Comparison of ENCODE assay signal across 13 cellular contexts in genomic region chr4:174198396-174199179, GRCh38.
A peak's percentile ranks its signal among the peaks of the same experiment; 100 is the strongest.
DNase-seq lines count a peak whose midpoint lies in the region; ATAC-seq and TF ChIP-seq lines count a peak whose summit lies in the region.
"Had no signal": no experiment of that assay in that cellular context is flagged by ENCODE, and none has a peak within 500 bp of the region (broad histone marks: within the 10 kb centered on the region; RNA-seq: fewer than 3 reads in every experiment).

No MANE protein-coding gene starts in this region.

- no peak for TF ChIP-seq CTCF in natural killer cell (IDR thresholded peaks at IDR 0.05)
- TF ChIP-seq CTCF in lower lobe of right lung (IDR thresholded peaks at IDR 0.05): no peak

- H3K4me1 Mint-ChIP-seq in natural killer cell: no peaks in the 10 kb centered on the region
- H3K4me1 Mint-ChIP-seq: activated naive CD8-positive, alpha-beta T cell treated with anti-CD3 and anti-CD28 coated beads, Interleukin-2, amount 50 U/mL, for 24 hours had no signal

- no peaks in the 10 kb centered on the region for H3K36me3 Mint-ChIP-seq in natural killer cell

- intact Hi-C loops in natural killer cell (cut with micrococcal nuclease) (no loop called here), lower lobe of right lung (cut with DNase I) (no loop called here)

- H3K4me3 ChIP-seq in lower lobe of right lung: no peak overlapping the region
- H3K4me3 ChIP-seq: thyroid gland had no signal

- no peak overlapping the region for H3K27ac Mint-ChIP-seq in natural killer cell
- H3K27ac Mint-ChIP-seq: activated naive CD8-positive, alpha-beta T cell treated with anti-CD3 and anti-CD28 coated beads, Interleukin-2, amount 50 U/mL, for 24 hours had no signal

- no peak overlapping the region for H3K27ac ChIP-seq in lower lobe of right lung
- H3K27ac ChIP-seq: thyroid gland had no signal

- H3K36me3 ChIP-seq in lower lobe of right lung: no peaks in the 10 kb centered on the region
- H3K36me3 ChIP-seq: thyroid gland had no signal

- H3K4me1 ChIP-seq in lower lobe of right lung: no peaks in the 10 kb centered on the region
- H3K4me1 ChIP-seq: thyroid gland had no signal

- no peaks in the 10 kb centered on the region for H3K9me3 ChIP-seq in lower lobe of right lung
- H3K9me3 ChIP-seq: thyroid gland had no signal

- no peak overlapping the region for H3K4me3 Mint-ChIP-seq in natural killer cell
- H3K4me3 Mint-ChIP-seq: activated naive CD8-positive, alpha-beta T cell treated with anti-CD3 and anti-CD28 coated beads, Interleukin-2, amount 50 U/mL, for 24 hours had no signal

- no peaks in the 10 kb centered on the region for H3K9me3 Mint-ChIP-seq in natural killer cell
- H3K9me3 Mint-ChIP-seq: activated naive CD8-positive, alpha-beta T cell treated with anti-CD3 and anti-CD28 coated beads, Interleukin-2, amount 50 U/mL, for 24 hours had no signal

- peaks cover 23% of the 10 kb centered on the region for H3K27me3 ChIP-seq in lower lobe of right lung (ENCODE audit: low read depth)

- no peak for ATAC-seq in GM19035 (IDR thresholded peaks at IDR 0.05; ENCODE audit: unreplicated experiment)
- no peak for ATAC-seq in natural killer cell
- no peak for ATAC-seq in HG02763 (IDR thresholded peaks at IDR 0.05; ENCODE audit: unreplicated experiment)
- no peak for ATAC-seq in lower lobe of right lung
- ATAC-seq: activated naive CD8-positive, alpha-beta T cell treated with anti-CD3 and anti-CD28 coated beads, Interleukin-2, amount 50 U/mL, for 24 hours; HepG2; left ventricle myocardium superior had no signal

- DNase-seq in GM04503 (ENCODE audit: low read depth) (peak; percentile 50), RKO (ENCODE audit: low spot score) (peak; percentile 98), dermis blood vessel endothelial cell (peak; percentile 39), pulmonary artery endothelial cell (ENCODE audit: low read depth, low spot score) (peak; percentile 39), natural killer cell (no peak), lower lobe of right lung (no peak)
- DNase-seq: activated naive CD8-positive, alpha-beta T cell treated with anti-CD3 and anti-CD28 coated beads, Interleukin-2, amount 50 U/mL, for 24 hours; left ventricle myocardium superior; posterior cingulate gyrus; thyroid gland had no signal

- H3K27me3 Mint-ChIP-seq in natural killer cell (ENCODE audit: low read depth in 2 of 2): peaks cover 9% of the 10 kb centered on the region in 2 donors

Comparison
In these comparisons a context has a peak if more than half of its experiments do, and no peak if none do; other contexts are left out.
1. DNase-seq: peak in GM04503 (single experiment), RKO (single experiment), dermis blood vessel endothelial cell (single experiment) and pulmonary artery endothelial cell (single experiment); none in natural killer cell (single experiment) and lower lobe of right lung (single experiment).